ENCODE assay signal across 8 cellular contexts in the genomic region with DNA sequence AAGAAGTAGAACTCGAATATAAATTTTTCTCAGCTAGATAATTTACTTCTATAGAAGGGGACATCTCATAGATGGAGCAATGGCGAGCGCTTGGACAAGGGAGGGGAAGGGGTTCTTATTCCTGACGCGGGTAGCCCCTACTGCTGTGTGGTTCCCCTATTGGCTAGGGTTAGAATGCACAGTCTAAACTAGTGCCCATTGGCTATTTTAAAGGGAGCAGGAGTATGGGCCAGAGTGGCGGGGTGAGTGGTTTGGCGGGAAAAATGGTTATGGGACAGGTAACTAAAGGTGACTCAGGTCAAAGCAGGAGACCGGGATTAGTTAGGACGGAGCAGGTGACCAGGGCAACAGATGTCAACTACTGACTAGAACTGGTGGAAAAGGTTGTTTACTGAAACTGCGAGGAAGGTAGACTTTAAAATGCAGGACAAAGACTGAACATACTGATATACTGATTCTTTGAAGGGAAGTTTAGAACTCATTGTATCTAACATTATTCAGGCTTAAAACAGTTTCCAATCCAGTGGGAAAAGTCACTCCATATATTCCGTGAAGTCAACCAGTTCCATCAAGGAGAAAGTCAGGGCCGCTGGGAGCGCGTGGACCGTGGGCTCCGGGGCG. TPM values are rescaled to one million over a fixed set of nuclear protein-coding genes. Genes with fewer than 3 reads are reported as not detected.
A peak's percentile ranks its signal among the peaks of the same experiment; 100 is the strongest.
DNase-seq lines count a peak whose midpoint lies in the region; ATAC-seq and TF ChIP-seq lines count a peak whose summit lies in the region.

No MANE protein-coding gene starts in this region.

- H3K36me3 Mint-ChIP-seq in CD14-positive monocyte (peaks cover 4 to 8% of the 10 kb centered on the region in 2 donors), HFFc6 (ENCODE audit: low read depth) (peaks cover 8% of the 10 kb centered on the region)
- H3K36me3 Mint-ChIP-seq in naive thymus-derived CD8-positive, alpha-beta T cell, result no peaks in the 10 kb centered on the region

- H3K9me3 ChIP-seq in SJCRH30 (replicated peaks), result peaks cover 4% of the 10 kb centered on the region; the same call in 1 of the 2 replicates
- no peaks in the 10 kb centered on the region for H3K9me3 ChIP-seq in endocrine pancreas (ENCODE audit: control insufficient read depth, low read length)

- H3K9me3 Mint-ChIP-seq in CD14-positive monocyte, result peaks cover 0 to 3% (median 0%) of the 10 kb centered on the region in 7 donors
- no peaks in the 10 kb centered on the region for H3K9me3 Mint-ChIP-seq in HFFc6
- no peaks in the 10 kb centered on the region for H3K9me3 Mint-ChIP-seq in naive thymus-derived CD8-positive, alpha-beta T cell

- H3K27ac ChIP-seq in SJCRH30, result peak overlapping the region; percentile 76

- peak overlapping the region; percentile 81 to 90 for H3K4me3 Mint-ChIP-seq in CD14-positive monocyte
- peak overlapping the region; percentile 89 for H3K4me3 Mint-ChIP-seq in HFFc6
- H3K4me3 Mint-ChIP-seq in naive thymus-derived CD8-positive, alpha-beta T cell, result peak overlapping the region; percentile 69 to 93 (median 88)

- H3K4me1 Mint-ChIP-seq in CD14-positive monocyte (peaks cover 21% of the 10 kb centered on the region), HFFc6 (ENCODE audit: low read depth) (peaks cover 8% of the 10 kb centered on the region)
- peaks cover 11 to 16% (median 14%) of the 10 kb centered on the region in 4 donors for H3K4me1 Mint-ChIP-seq in naive thymus-derived CD8-positive, alpha-beta T cell

- POLR2A ChIA-PET in naive thymus-derived CD8-positive, alpha-beta T cell (lab: Charles Lee), result interaction anchor here (0.7 to 1.2 kb wide), 4 partner anchors 105 to 316 kb away, joined by 3 to 4 read pairs (median 4); a partner anchor contains a TSS

- peak overlapping the region; percentile 95 for H3K9ac ChIP-seq in endocrine pancreas (ENCODE audit: control insufficient read depth, insufficient read depth, low read length)

- H3K36me3 ChIP-seq in SJCRH30 (peaks cover 12% of the 10 kb centered on the region), endocrine pancreas (ENCODE audit: control insufficient read depth, insufficient read depth, low read length) (no peaks in the 10 kb centered on the region)

- peak overlapping the region; percentile 80 to 91 (median 84) for H3K27ac Mint-ChIP-seq in CD14-positive monocyte
- peak overlapping the region; percentile 92 for H3K27ac Mint-ChIP-seq in HFFc6
- H3K27ac Mint-ChIP-seq in naive thymus-derived CD8-positive, alpha-beta T cell, result peak overlapping the region; percentile 71 to 95 (median 89)

- no peaks in the 10 kb centered on the region for H3K4me1 ChIP-seq in SJCRH30
- H3K4me1 ChIP-seq in endocrine pancreas (ENCODE audit: control insufficient read depth, insufficient read depth, low read length), result no peaks in the 10 kb centered on the region

- no peak for TF ChIP-seq CTCF in CD14-positive monocyte (IDR thresholded peaks at IDR 0.05)
- peak; percentile 15; the same call in 1 of the 2 replicates for TF ChIP-seq CTCF in HFFc6 (IDR thresholded peaks at IDR 0.05)

- peak overlapping the region; percentile 81 for H3K4me3 ChIP-seq in SJCRH30
- H3K4me3 ChIP-seq in endocrine pancreas (ENCODE audit: control insufficient read depth, insufficient read depth, low read length), result peak overlapping the region; percentile 64

- DNase-seq in CD14-positive monocyte (ENCODE audit: low spot score) (no peak), HFFc6 (no peak), SJCRH30 (peak in 1 of 2 experiments; percentile 38), NCI-H1694 treated with DMSO at 0.1 percent for 48 hours (lab: John Stamatoyannopoulos, UW) (no peak), NCI-H187 treated with DMSO at 0.1 percent for 48 hours (lab: John Stamatoyannopoulos, UW) (no peak)
- no peak for DNase-seq in naive thymus-derived CD8-positive, alpha-beta T cell

- no peak for ATAC-seq in naive thymus-derived CD8-positive, alpha-beta T cell
- ATAC-seq in HG02610 (IDR thresholded peaks at IDR 0.05; ENCODE audit: unreplicated experiment), result no peak

- H3K27me3 ChIP-seq in SJCRH30, result no peaks in the 10 kb centered on the region
- no peaks in the 10 kb centered on the region for H3K27me3 ChIP-seq in endocrine pancreas (ENCODE audit: control insufficient read depth, insufficient read depth, low read length)

- H3K27me3 Mint-ChIP-seq in CD14-positive monocyte (ENCODE audit: low read depth in 3 of 3), result no peaks in the 10 kb centered on the region
- H3K27me3 Mint-ChIP-seq in HFFc6 (ENCODE audit: insufficient read depth), result no peaks in the 10 kb centered on the region
- H3K27me3 Mint-ChIP-seq in naive thymus-derived CD8-positive, alpha-beta T cell, result no peaks in the 10 kb centered on the region

- intact Hi-C loops in CD14-positive monocyte (cut with micrococcal nuclease), result no loop called here

RNA-seq across cellular contexts. Expression of a gene that starts 0.9 kb away (rescaled TPM):
- polyA plus RNA-seq in CD14-positive monocyte, result 1 to 10 TPM; 4.1 to 6.4 TPM
- 10 to 100 TPM; 48.7 to 61.5 (median 54.0) TPM for total RNA-seq in HFFc6 (2021; fragmentation: NEBNext Ultra II Directional; extraction: Animal tissue kit (Norgen Biotek cat#: 25700))
- total RNA-seq in SJCRH30 (2014; rRNA removed; shearing (Covaris generic)), result 72.6 and 74.7 TPM in 2 replicates
- 10 to 100 TPM; 24.7 to 27.5 TPM for total RNA-seq in naive thymus-derived CD8-positive, alpha-beta T cell
- 10 to 100 TPM in 1 of 3 donors, 1 to 10 TPM in 2; 7.7 to 15.3 (median 8.5) TPM for polyA plus RNA-seq in naive thymus-derived CD8-positive, alpha-beta T cell

RNA-seq across cellular contexts. Expression of a gene that starts 29.4 kb away (rescaled TPM):
- not detected for polyA plus RNA-seq in CD14-positive monocyte
- total RNA-seq in HFFc6 (2021; fragmentation: NEBNext Ultra II Directional; extraction: Animal tissue kit (Norgen Biotek cat#: 25700)), result 1 to 10 TPM; 2.8 to 5.1 (median 4.1) TPM
- total RNA-seq in SJCRH30 (2014; rRNA removed; shearing (Covaris generic)), result 1.5 and 1.9 TPM in 2 replicates
- total RNA-seq in naive thymus-derived CD8-positive, alpha-beta T cell, result 1 to 10 TPM; 3.4 TPM
- polyA plus RNA-seq in naive thymus-derived CD8-positive, alpha-beta T cell, result not detected

RNA-seq across cellular contexts. Expression of a gene that starts 39.5 kb away (rescaled TPM):
- 1 to 10 TPM; 2.3 TPM for polyA plus RNA-seq in CD14-positive monocyte
- 10 to 100 TPM; 21.0 to 24.8 (median 23.0) TPM for total RNA-seq in HFFc6 (2021; fragmentation: NEBNext Ultra II Directional; extraction: Animal tissue kit (Norgen Biotek cat#: 25700))
- 53.1 and 55.5 TPM in 2 replicates for total RNA-seq in SJCRH30 (2014; rRNA removed; shearing (Covaris generic))
- total RNA-seq in naive thymus-derived CD8-positive, alpha-beta T cell, result 10 to 100 TPM; 47.3 to 50.9 TPM
- 1 to 10 TPM; 2.4 to 5.6 (median 2.6) TPM for polyA plus RNA-seq in naive thymus-derived CD8-positive, alpha-beta T cell
